Comparison of ENCODE assay signal across 8 cellular contexts in the genomic region with DNA sequence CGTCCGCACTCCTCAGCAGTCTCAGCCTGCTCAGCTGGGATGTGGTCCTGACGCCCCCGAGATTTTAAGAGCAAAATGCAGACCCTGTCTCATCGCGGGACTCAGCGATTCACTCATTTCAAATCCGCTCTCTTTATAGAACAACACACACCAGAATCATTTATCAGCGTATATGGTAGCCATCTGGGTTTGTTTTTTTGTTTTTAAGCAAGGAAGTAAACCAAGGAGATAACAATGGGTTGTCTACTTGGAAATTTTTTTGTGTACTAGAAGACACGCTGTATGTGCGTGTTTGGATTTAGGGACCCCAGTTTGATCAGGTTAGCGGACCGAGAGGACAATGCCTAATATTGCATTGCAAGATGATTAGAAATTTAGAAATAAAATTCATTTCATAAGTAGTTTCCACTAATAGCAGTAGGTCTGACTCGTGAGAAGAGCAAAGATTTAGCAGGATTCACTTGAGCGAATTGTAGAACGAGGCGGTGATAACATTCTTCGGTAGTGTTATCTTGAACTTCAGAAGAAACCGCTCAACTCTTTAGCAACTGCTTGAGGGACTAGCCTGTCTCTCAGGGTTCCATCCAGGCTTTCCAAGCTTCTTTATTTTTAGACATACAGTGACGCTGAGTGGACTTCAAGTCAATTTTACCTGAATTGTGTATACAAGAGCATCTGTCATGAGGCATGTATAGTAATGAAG. TPM values are rescaled to one million over a fixed set of nuclear protein-coding genes. Genes with fewer than 3 reads are reported as not detected.
DNase-seq lines count a peak whose midpoint lies in the region; ATAC-seq and TF ChIP-seq lines count a peak whose summit lies in the region.

No MANE protein-coding gene starts in this region.

- ATAC-seq in GM21786 (IDR thresholded peaks at IDR 0.05; ENCODE audit: unreplicated experiment): peak; percentile 5
- peak; percentile 5 for ATAC-seq in activated naive CD8-positive, alpha-beta T cell treated with anti-CD3 and anti-CD28 coated beads, Interleukin-2, amount 50 U/mL, for 24 hours
- peak; percentile 10 for ATAC-seq in stimulated activated memory B cell treated with anti-CD40 and anti-IgM and Interleukin-4, amounts not matched to agents 10 μg/mL and 1 μg/mL and 100 μg/mL, for 72 hours

- DNase-seq in NCI-H82 (lab: John Stamatoyannopoulos, UW): peak; percentile 60
- DNase-seq in NCI-H82 treated with DMSO at 0.1 percent for 48 hours (lab: John Stamatoyannopoulos, UW; ENCODE audit: unreplicated experiment): no peak
- DNase-seq in LNCaP clone FGC (ENCODE audit: low read depth): no peak
- no peak for DNase-seq in activated naive CD8-positive, alpha-beta T cell treated with anti-CD3 and anti-CD28 coated beads, Interleukin-2, amount 50 U/mL, for 24 hours
- DNase-seq in immature natural killer cell: no peak
- DNase-seq in effector CD4-positive, alpha-beta T cell: no peak

- peak overlapping the region; percentile 79 for H3K4me3 ChIP-seq in LNCaP clone FGC (ENCODE audit: low read depth, low read length)

- H3K9me3 Mint-ChIP-seq in activated naive CD8-positive, alpha-beta T cell treated with anti-CD3 and anti-CD28 coated beads, Interleukin-2, amount 50 U/mL, for 24 hours: no peaks in the 10 kb centered on the region
- H3K9me3 Mint-ChIP-seq in immature natural killer cell: no peaks in the 10 kb centered on the region
- no peaks in the 10 kb centered on the region for H3K9me3 Mint-ChIP-seq in stimulated activated memory B cell treated with anti-CD40 and anti-IgM and Interleukin-4, amounts not matched to agents 10 μg/mL and 1 μg/mL and 100 μg/mL, for 72 hours

- peak overlapping the region; percentile 99 for H3K4me3 Mint-ChIP-seq in activated naive CD8-positive, alpha-beta T cell treated with anti-CD3 and anti-CD28 coated beads, Interleukin-2, amount 50 U/mL, for 24 hours
- peak overlapping the region; percentile 95 to 100 (median 96) for H3K4me3 Mint-ChIP-seq in immature natural killer cell
- peak overlapping the region; percentile 88 for H3K4me3 Mint-ChIP-seq in stimulated activated memory B cell treated with anti-CD40 and anti-IgM and Interleukin-4, amounts not matched to agents 10 μg/mL and 1 μg/mL and 100 μg/mL, for 72 hours

- peak overlapping the region; percentile 97 for H3K27ac Mint-ChIP-seq in activated naive CD8-positive, alpha-beta T cell treated with anti-CD3 and anti-CD28 coated beads, Interleukin-2, amount 50 U/mL, for 24 hours
- H3K27ac Mint-ChIP-seq in immature natural killer cell: peak overlapping the region; percentile 96 to 99 (median 97)
- peak overlapping the region; percentile 99 for H3K27ac Mint-ChIP-seq in stimulated activated memory B cell treated with anti-CD40 and anti-IgM and Interleukin-4, amounts not matched to agents 10 μg/mL and 1 μg/mL and 100 μg/mL, for 72 hours

- H3K36me3 Mint-ChIP-seq in activated naive CD8-positive, alpha-beta T cell treated with anti-CD3 and anti-CD28 coated beads, Interleukin-2, amount 50 U/mL, for 24 hours (ENCODE audit: low read depth): peaks cover 26% of the 10 kb centered on the region
- H3K36me3 Mint-ChIP-seq in immature natural killer cell: no peaks in the 10 kb centered on the region
- peaks cover 5% of the 10 kb centered on the region for H3K36me3 Mint-ChIP-seq in stimulated activated memory B cell treated with anti-CD40 and anti-IgM and Interleukin-4, amounts not matched to agents 10 μg/mL and 1 μg/mL and 100 μg/mL, for 72 hours

- no peak for TF ChIP-seq CTCF in LNCaP clone FGC (IDR thresholded peaks at IDR 0.05; ENCODE audit: control insufficient read depth, extremely low read depth, insufficient read depth)

- H3K27me3 Mint-ChIP-seq in activated naive CD8-positive, alpha-beta T cell treated with anti-CD3 and anti-CD28 coated beads, Interleukin-2, amount 50 U/mL, for 24 hours: peaks cover 3% of the 10 kb centered on the region
- peaks cover 9 to 16% (median 12%) of the 10 kb centered on the region in 3 donors for H3K27me3 Mint-ChIP-seq in immature natural killer cell (ENCODE audit: low read depth in 3 of 3)
- no peaks in the 10 kb centered on the region for H3K27me3 Mint-ChIP-seq in stimulated activated memory B cell treated with anti-CD40 and anti-IgM and Interleukin-4, amounts not matched to agents 10 μg/mL and 1 μg/mL and 100 μg/mL, for 72 hours

- H3K4me1 Mint-ChIP-seq in activated naive CD8-positive, alpha-beta T cell treated with anti-CD3 and anti-CD28 coated beads, Interleukin-2, amount 50 U/mL, for 24 hours: peaks cover 49% of the 10 kb centered on the region
- peaks cover 40 to 74% of the 10 kb centered on the region in 2 donors for H3K4me1 Mint-ChIP-seq in immature natural killer cell
- peaks cover 51% of the 10 kb centered on the region for H3K4me1 Mint-ChIP-seq in stimulated activated memory B cell treated with anti-CD40 and anti-IgM and Interleukin-4, amounts not matched to agents 10 μg/mL and 1 μg/mL and 100 μg/mL, for 72 hours

RNA-seq across cellular contexts. Expression of gene GABPA, which starts 1.3 kb away (rescaled TPM):
- 10 to 100 TPM; 12.6 to 20.8 (median 14.8) TPM for polyA plus RNA-seq in immature natural killer cell

RNA-seq across cellular contexts. Expression of gene ATP5PF, which starts 1.3 kb away (rescaled TPM):
- 100 to 1,000 TPM; 343 to 470 (median 345) TPM for polyA plus RNA-seq in immature natural killer cell
